In genomic region chr9:35907732-35908483, GRCh38 we compare ENCODE assay signal across 2 cellular contexts.
TF ChIP-seq lines count a peak whose summit lies in the region.

No MANE protein-coding gene starts in this region.

TF ChIP-seq in GM23338, 12 proteins besides CTCF, POLR2A, EP300 and RAD21:
- TF ChIP-seq EZH2 (IDR thresholded peaks at IDR 0.05; ENCODE audit: low read depth, unreplicated experiment) (no peak), POLR2AphosphoS5 (IDR thresholded peaks at IDR 0.05; ENCODE audit: low read depth) (no peak), CREB1 (CRISPR knock-in tag; IDR thresholded peaks at IDR 0.05; ENCODE audit: low read depth) (no peak), JUNB (IDR thresholded peaks at IDR 0.05; ENCODE audit: unreplicated experiment) (no peak), ETS1 (IDR thresholded peaks at IDR 0.05) (no peak), REST (IDR thresholded peaks at IDR 0.05; ENCODE audit: unreplicated experiment) (no peak)
TF ChIP-seq in GM23338: peak in this region for 0.

TF ChIP-seq in endothelial cell of umbilical vein, 7 proteins besides CTCF, POLR2A, EP300 and RAD21:
- TF ChIP-seq GATA2 (IDR thresholded peaks at IDR 0.05; ENCODE audit: insufficient read depth, insufficient read length, low read depth, low read length) (peak; percentile 78), EZH2 (IDR thresholded peaks at IDR 0.05; ENCODE audit: borderline replicate concordance, low read depth, low read length, severe bottlenecking) (no peak), JUN (IDR thresholded peaks at IDR 0.05; ENCODE audit: borderline replicate concordance, insufficient read depth, insufficient read length, low read depth) (peak; percentile 76), MAX (IDR thresholded peaks at IDR 0.05; ENCODE audit: insufficient read depth, insufficient read length) (no peak), FOS (IDR thresholded peaks at IDR 0.05; ENCODE audit: borderline replicate concordance, insufficient read depth, low read length) (peak; percentile 73), POLR2AphosphoS5 (IDR thresholded peaks at IDR 0.05; ENCODE audit: insufficient read depth, low read depth, low read length) (peak; percentile 54), MYC (IDR thresholded peaks at IDR 0.05; ENCODE audit: low read depth, low read length) (no peak)
TF ChIP-seq in endothelial cell of umbilical vein: peak in this region for 4.
